7 cellular contexts compared by ENCODE assay signal in genomic region chr3:183637633-183638032, GRCh38. TPM values are rescaled to one million over a fixed set of nuclear protein-coding genes. Genes with fewer than 3 reads are reported as not detected.
DNase-seq lines count a peak whose midpoint lies in the region; ATAC-seq, FAIRE-seq and TF ChIP-seq lines count a peak whose summit lies in the region.
"Not testable (repeated sequence)": the region's sequence is repeated elsewhere in the genome, so short reads cannot be mapped to it uniquely, and the experiment has no call there.

No MANE protein-coding gene starts in this region.

- not testable (repeated sequence) for H3K79me1 ChIP-seq in IMR-90 (ENCODE audit: low read depth in 1 of 2, low read length in 2 of 2)

- H4K8ac ChIP-seq in IMR-90 (ENCODE audit: low read depth in 2 of 2, low read length in 2 of 2) = not testable (repeated sequence)

- H3K56ac ChIP-seq in IMR-90 (ENCODE audit: extremely low read depth, insufficient read depth, low read length) = not testable (repeated sequence)

- POLR2A ChIA-PET in IMR-90 (lab: Charles Lee; ENCODE audit: unreplicated experiment) = interaction anchor here (0.7 kb wide), 1 partner anchor 115 kb away, joined by 3 read pairs; no protein-coding TSS in a partner anchor

- no CpG with 5 or more reads among the region's 14 CpGs for WGBS in IMR-90 (ENCODE audit: extremely low coverage in 2 of 2, insufficient read length in 1 of 2), 2 experiments

- H3K27me3 ChIP-seq in IMR-90 (ENCODE audit: control insufficient read depth, insufficient read depth, low read length); effector memory CD4-positive, alpha-beta T cell (replicated peaks; ENCODE audit: control insufficient read depth, insufficient read depth, low read length, poor library complexity, severe bottlenecking): not testable (repeated sequence)

- not testable (repeated sequence) for TF ChIP-seq POLR2A in IMR-90 (IDR thresholded peaks at IDR 0.05; ENCODE audit: low read depth, low read length)

- H2AFZ ChIP-seq in IMR-90 (replicated peaks; ENCODE audit: low read length, poor library complexity) = not testable (repeated sequence)

- BruUV-seq in IMR-90 (replicated peaks; lab: Mats Ljungman, UMichigan) = not testable (repeated sequence)

- in situ Hi-C loops in IMR-90 (cut with MboI; ENCODE audit: low sequenced_read_pairs) = not testable (repeated sequence)

- not testable (repeated sequence) for H3K9ac ChIP-seq in IMR-90 (ENCODE audit: low read depth, low read length); kidney (ENCODE audit: low read length in 2 of 2)

- H3K27ac Mint-ChIP-seq in T-helper 17 cell (peak overlapping the region; percentile 90), nephron (peak overlapping the region; percentile 87 to 96 (median 95))
- H3K27ac Mint-ChIP-seq in activated naive CD4-positive, alpha-beta T cell treated with anti-CD3 and anti-CD28 coated beads, Interleukin-2, amount 50 U/mL, for 72 hours = peak overlapping the region; percentile 89 to 91
- peak overlapping the region; percentile 93 for H3K27ac Mint-ChIP-seq in stimulated activated effector memory CD8-positive, alpha-beta T cell treated with anti-CD3 and anti-CD28 coated beads, Interleukin-12 subunit alpha, Interleukin-12 subunit beta, amount 100 ng/mL, for 72 hours

- H3K4me3 ChIP-seq in IMR-90 (ENCODE audit: insufficient read depth, low read depth, low read length) = not testable (repeated sequence)
- H3K4me3 ChIP-seq in effector memory CD4-positive, alpha-beta T cell (ENCODE audit: insufficient read depth, low read depth, low read length, poor library complexity, severe bottlenecking) = peak overlapping the region; percentile 100
- peak overlapping the region; percentile 85 to 87 for H3K4me3 ChIP-seq in kidney (ENCODE audit: low read length in 2 of 2)

- H4K20me1 ChIP-seq in IMR-90 (ENCODE audit: insufficient read depth, low read length) = not testable (repeated sequence)

- not testable (repeated sequence) for H3K27me3 Mint-ChIP-seq in T-helper 17 cell; nephron (ENCODE audit: low read depth)

- H3K9me3 Mint-ChIP-seq in activated naive CD4-positive, alpha-beta T cell treated with anti-CD3 and anti-CD28 coated beads, Interleukin-2, amount 50 U/mL, for 72 hours; nephron; stimulated activated effector memory CD8-positive, alpha-beta T cell treated with anti-CD3 and anti-CD28 coated beads, Interleukin-12 subunit alpha, Interleukin-12 subunit beta, amount 100 ng/mL, for 72 hours: not testable (repeated sequence)

- H2AK5ac ChIP-seq in IMR-90 (ENCODE audit: low read depth, low read length) = not testable (repeated sequence)

- not testable (repeated sequence) for H2BK120ac ChIP-seq in IMR-90 (ENCODE audit: low read depth, low read length)

- not testable (repeated sequence) for H3K4me1 ChIP-seq in IMR-90 (ENCODE audit: control insufficient read depth, insufficient read depth, low read length)
- peaks cover 12% of the 10 kb centered on the region for H3K4me1 ChIP-seq in effector memory CD4-positive, alpha-beta T cell (ENCODE audit: control insufficient read depth, insufficient read depth, low read length, poor library complexity, severe bottlenecking)
- peaks cover 11 to 14% of the 10 kb centered on the region in 2 donors for H3K4me1 ChIP-seq in kidney (ENCODE audit: control insufficient read depth in 1 of 2, insufficient read depth in 1 of 2, low read depth in 1 of 2, low read length in 2 of 2)

- H3K36me3 ChIP-seq in IMR-90 (ENCODE audit: control insufficient read depth, insufficient read depth, low read length); effector memory CD4-positive, alpha-beta T cell (ENCODE audit: control insufficient read depth, insufficient read depth, low read length); kidney (ENCODE audit: control insufficient read depth in 1 of 2, insufficient read depth in 2 of 2, low read length in 2 of 2): not testable (repeated sequence)

- H2AK9ac ChIP-seq in IMR-90 (replicated peaks; ENCODE audit: low read depth, low read length, poor library complexity) = not testable (repeated sequence)

- H3K23ac ChIP-seq in IMR-90 (ENCODE audit: low read depth, low read length) = not testable (repeated sequence)

- intact Hi-C loops in IMR-90 (cut with micrococcal nuclease) = loop anchor here (2.0 kb wide), 1 partner anchor 169 kb away; no protein-coding TSS in a partner anchor
- intact Hi-C loops in kidney (cut with DNase I) = not testable (repeated sequence)

- not testable (repeated sequence) for H3K36me3 Mint-ChIP-seq in T-helper 17 cell (ENCODE audit: low read depth); nephron (ENCODE audit: low read depth); stimulated activated effector memory CD8-positive, alpha-beta T cell treated with anti-CD3 and anti-CD28 coated beads, Interleukin-12 subunit alpha, Interleukin-12 subunit beta, amount 100 ng/mL, for 72 hours
- peaks cover 6 to 13% of the 10 kb centered on the region in 2 donors for H3K36me3 Mint-ChIP-seq in activated naive CD4-positive, alpha-beta T cell treated with anti-CD3 and anti-CD28 coated beads, Interleukin-2, amount 50 U/mL, for 72 hours

- CTCF ChIA-PET in IMR-90 (lab: Yijun Ruan, JAX) = interaction anchor here (0.6 kb wide), 1 partner anchor 152 kb away, joined by 4 read pairs; no protein-coding TSS in a partner anchor

- not testable (repeated sequence) for H3K9me1 ChIP-seq in IMR-90 (ENCODE audit: insufficient read depth, low read length)

- H3K4me3 Mint-ChIP-seq in T-helper 17 cell (peak overlapping the region; percentile 97), nephron (peak overlapping the region; percentile 96 to 99 (median 99))
- H3K4me3 Mint-ChIP-seq in stimulated activated effector memory CD8-positive, alpha-beta T cell treated with anti-CD3 and anti-CD28 coated beads, Interleukin-12 subunit alpha, Interleukin-12 subunit beta, amount 100 ng/mL, for 72 hours = peak overlapping the region; percentile 85

- TF ChIP-seq RAD21 in IMR-90 (IDR thresholded peaks at IDR 0.05; ENCODE audit: low read length) = not testable (repeated sequence)

- DNase-seq in IMR-90; T-helper 17 cell; activated naive CD4-positive, alpha-beta T cell treated with anti-CD3 and anti-CD28 coated beads, Interleukin-2, amount 50 U/mL, for 72 hours (ENCODE audit: low spot score in 2 of 2); effector memory CD4-positive, alpha-beta T cell; kidney; stimulated activated effector memory CD8-positive, alpha-beta T cell treated with anti-CD3 and anti-CD28 coated beads, Interleukin-12 subunit alpha, Interleukin-12 subunit beta, amount 100 ng/mL, for 72 hours (ENCODE audit: low spot score in 2 of 2): not testable (repeated sequence)

- not testable (repeated sequence) for TF ChIP-seq CTCF in IMR-90 (conservative IDR thresholded peaks at IDR 0.05; ENCODE audit: low read depth, low read length); kidney (IDR thresholded peaks at IDR 0.05; ENCODE audit: borderline replicate concordance, extremely low read depth, insufficient read depth); nephron (IDR thresholded peaks at IDR 0.05; ENCODE audit: unreplicated experiment in 3 of 3)

- H4K91ac ChIP-seq in IMR-90 (ENCODE audit: insufficient read depth, low read depth, low read length) = not testable (repeated sequence)

- H3K4me2 ChIP-seq in IMR-90 (ENCODE audit: low read depth, low read length) = peak overlapping the region; percentile 84; the same call in 1 of the 2 replicates

- not testable (repeated sequence) for FAIRE-seq in kidney (lab: Jason Lieb, UNC)

- H3K4ac ChIP-seq in IMR-90 (ENCODE audit: low read depth, low read length) = not testable (repeated sequence)

- peaks cover 25% of the 10 kb centered on the region for H3K4me1 Mint-ChIP-seq in T-helper 17 cell
- peaks cover 28% of the 10 kb centered on the region for H3K4me1 Mint-ChIP-seq in nephron
- H3K4me1 Mint-ChIP-seq in stimulated activated effector memory CD8-positive, alpha-beta T cell treated with anti-CD3 and anti-CD28 coated beads, Interleukin-12 subunit alpha, Interleukin-12 subunit beta, amount 100 ng/mL, for 72 hours = peaks cover 38% of the 10 kb centered on the region

- dilution Hi-C loops in IMR-90 (cut with HindIII; ENCODE audit: low sequenced_read_pairs, unreplicated experiment) = not testable (repeated sequence)

- H3K27ac ChIP-seq in IMR-90 (ENCODE audit: insufficient read depth, low read length) = not testable (repeated sequence)
- H3K27ac ChIP-seq in effector memory CD4-positive, alpha-beta T cell (ENCODE audit: insufficient read depth, low read length, poor library complexity, severe bottlenecking) = peak overlapping the region; percentile 97
- peak overlapping the region in 1 of 2 donors; percentile 93 for H3K27ac ChIP-seq in kidney (ENCODE audit: low read depth in 2 of 2, low read length in 2 of 2)

- not testable (repeated sequence) for H3K18ac ChIP-seq in IMR-90 (ENCODE audit: low read depth, low read length)

- not testable (repeated sequence) for H2BK20ac ChIP-seq in IMR-90 (ENCODE audit: low read depth, low read length)

- not testable (repeated sequence) for H2BK5ac ChIP-seq in IMR-90 (ENCODE audit: low read depth, low read length, poor library complexity, severe bottlenecking)

- ATAC-seq in IMR-90 (ENCODE audit: low read depth); T-helper 17 cell; activated naive CD4-positive, alpha-beta T cell treated with anti-CD3 and anti-CD28 coated beads, Interleukin-2, amount 50 U/mL, for 72 hours; stimulated activated effector memory CD8-positive, alpha-beta T cell treated with anti-CD3 and anti-CD28 coated beads, Interleukin-12 subunit alpha, Interleukin-12 subunit beta, amount 100 ng/mL, for 72 hours: not testable (repeated sequence)

- H3K9me3 ChIP-seq in IMR-90 (ENCODE audit: control insufficient read depth, insufficient read depth, low read length); T-helper 17 cell (ENCODE audit: control insufficient read depth, low read length, poor library complexity, severe bottlenecking); effector memory CD4-positive, alpha-beta T cell (ENCODE audit: control insufficient read depth, low read length); kidney (ENCODE audit: control insufficient read depth in 1 of 2, low read length in 2 of 2): not testable (repeated sequence)

- not testable (repeated sequence) for H4K5ac ChIP-seq in IMR-90 (ENCODE audit: low read depth, low read length)

- H3K14ac ChIP-seq in IMR-90 (replicated peaks; ENCODE audit: low read depth, low read length) = not testable (repeated sequence)

- not testable (repeated sequence) for H2BK15ac ChIP-seq in IMR-90 (ENCODE audit: low read depth, low read length)

RNA-seq across cellular contexts. Expression of gene KLHL24, which starts 2.2 kb away (rescaled TPM):
- total RNA-seq in IMR-90 (2012; rRNA removed) = 25.6 and 28.3 TPM in 2 replicates
- polyA plus RNA-seq in IMR-90 (2012; rRNA removed) = 3.3 and 5.7 TPM in 2 replicates
- 3.6 and 7.5 TPM in 2 replicates for polyA plus RNA-seq in IMR-90 (2012; cell fraction: cytosol; rRNA removed)
- 2.7 and 15.2 TPM in 2 replicates for polyA plus RNA-seq in IMR-90 (2012; cell fraction: nucleus; rRNA removed; ENCODE audit: low replicate concordance)
- total RNA-seq in T-helper 17 cell = 100 to 1,000 TPM; 120 to 143 TPM
- total RNA-seq in activated naive CD4-positive, alpha-beta T cell treated with anti-CD3 and anti-CD28 coated beads, Interleukin-2, amount 50 U/mL, for 72 hours = 10 to 100 TPM; 10.7 to 75.1 TPM
- total RNA-seq in kidney = 61.3 TPM
- 8.4 TPM for polyA plus RNA-seq in kidney (ENCODE audit: insufficient read depth, low read depth, low replicate concordance)

RNA-seq across cellular contexts. Expression of gene YEATS2, which starts 60.0 kb away (rescaled TPM):
- total RNA-seq in IMR-90 (2012; rRNA removed) (43.0 and 45.0 TPM in 2 replicates), T-helper 17 cell (10 to 100 TPM; 25.3 to 31.1 TPM), kidney (20.5 TPM)
- polyA plus RNA-seq in IMR-90 (2012; rRNA removed) (30.1 and 32.0 TPM in 2 replicates), kidney (ENCODE audit: insufficient read depth, low read depth, low replicate concordance) (4.7 TPM)
- polyA plus RNA-seq in IMR-90 (2012; cell fraction: cytosol; rRNA removed) = 15.6 and 18.5 TPM in 2 replicates
- 45.8 and 75.8 TPM in 2 replicates for polyA plus RNA-seq in IMR-90 (2012; cell fraction: nucleus; rRNA removed; ENCODE audit: low replicate concordance)
- total RNA-seq in activated naive CD4-positive, alpha-beta T cell treated with anti-CD3 and anti-CD28 coated beads, Interleukin-2, amount 50 U/mL, for 72 hours = 10 to 100 TPM; 43.3 to 82.2 TPM
